ENCODE assay signal across 8 cellular contexts in genomic region chr4:3956165-3956867, GRCh38.
DNase-seq lines count a peak whose midpoint lies in the region; ATAC-seq and TF ChIP-seq lines count a peak whose summit lies in the region.
"Not testable (repeated sequence)": the region's sequence is repeated elsewhere in the genome, so short reads cannot be mapped to it uniquely, and the experiment has no call there.

No MANE protein-coding gene starts in this region.

- H3K27me3 ChIP-seq in A673 (replicated peaks; ENCODE audit: insufficient read depth, low read depth, low read length, poor library complexity); GM23338 (ENCODE audit: insufficient read depth); PC-9 (ENCODE audit: insufficient read depth, low read depth); iPS DF 6.9 (ENCODE audit: control insufficient read depth, insufficient read depth, low read length): not testable (repeated sequence)

- H3K4me2 ChIP-seq in GM23338 (peak overlapping the region; percentile 83), PC-9 (peak overlapping the region; percentile 36; the same call in 1 of the 2 replicates)

- POLR2A ChIA-PET in A673 (lab: Charles Lee; ENCODE audit: low non-redundant PET); PC-9 (lab: Charles Lee; ENCODE audit: unreplicated experiment): not testable (repeated sequence)

- not testable (repeated sequence) for H3K4me1 ChIP-seq in A673 (ENCODE audit: insufficient read depth, low read length, poor library complexity, severe bottlenecking); GM23338 (ENCODE audit: insufficient read depth); iPS DF 6.9 (ENCODE audit: control insufficient read depth, insufficient read depth, low read length)
- peaks cover 26% of the 10 kb centered on the region for H3K4me1 ChIP-seq in PC-9 (replicated peaks; ENCODE audit: insufficient read depth)

- no CpG with 5 or more reads among the region's 38 CpGs for WGBS in iPS DF 6.9 (ENCODE audit: insufficient coverage, insufficient read length)

- H3K4me3 Mint-ChIP-seq in GM23338, result peak overlapping the region; percentile 96
- peak overlapping the region; percentile 83 for H3K4me3 Mint-ChIP-seq in dendritic cell treated with granulocyte-macrophage colony-stimulating factor and Interleukin-4, amounts not matched to agents 40 ng/mL and 50 ng/mL, for 4 days
- H3K4me3 Mint-ChIP-seq in natural killer cell treated with Interleukin-12 subunit alpha and Interleukin-12 subunit beta and Interleukin-15 and Interleukin-18, amount 100 ng/mL, for 72 hours, result peak overlapping the region; percentile 89
- H3K4me3 Mint-ChIP-seq in stimulated activated memory B cell treated with anti-CD40 and anti-IgM and Interleukin-4, amounts not matched to agents 10 μg/mL and 1 μg/mL and 100 μg/mL, for 72 hours, result peak overlapping the region; percentile 87

- peak overlapping the region; percentile 87 for H3K27ac ChIP-seq in A673 (ENCODE audit: low read depth, low read length, poor library complexity, severe bottlenecking)
- H3K27ac ChIP-seq in GM23338 (ENCODE audit: low read depth); PC-9; iPS DF 6.9 (ENCODE audit: low read length): not testable (repeated sequence)

- H3K36me3 Mint-ChIP-seq in GM23338 (ENCODE audit: low read depth); dendritic cell treated with granulocyte-macrophage colony-stimulating factor and Interleukin-4, amounts not matched to agents 40 ng/mL and 50 ng/mL, for 4 days (ENCODE audit: low read depth); natural killer cell treated with Interleukin-12 subunit alpha and Interleukin-12 subunit beta and Interleukin-15 and Interleukin-18, amount 100 ng/mL, for 72 hours; stimulated activated memory B cell treated with anti-CD40 and anti-IgM and Interleukin-4, amounts not matched to agents 10 μg/mL and 1 μg/mL and 100 μg/mL, for 72 hours: not testable (repeated sequence)

- not testable (repeated sequence) for BruUV-seq in A673 (replicated peaks; lab: Mats Ljungman, UMichigan); PC-9 (replicated peaks; lab: Mats Ljungman, UMichigan)

- peak overlapping the region; percentile 62 for H3K4me3 ChIP-seq in A673 (ENCODE audit: low read depth, low read length, poor library complexity, severe bottlenecking)
- peak overlapping the region; percentile 54 for H3K4me3 ChIP-seq in GM23338
- not testable (repeated sequence) for H3K4me3 ChIP-seq in PC-9
- peak overlapping the region; percentile 35; the same call in 1 of the 2 replicates for H3K4me3 ChIP-seq in iPS DF 6.9 (ENCODE audit: low read length)

- CTCF ChIA-PET in A673 (lab: Charles Lee); PC-9 (lab: Charles Lee): not testable (repeated sequence)

- not testable (repeated sequence) for H3K79me2 ChIP-seq in GM23338 (replicated peaks; ENCODE audit: insufficient read depth); PC-9 (ENCODE audit: low read depth)

- not testable (repeated sequence) for DNase-seq in A673 (ENCODE audit: low spot score); GM23338 (ENCODE audit: low spot score); PC-9; iPS DF 6.9 (ENCODE audit: low read depth, low spot score); natural killer cell treated with Interleukin-12 subunit alpha and Interleukin-12 subunit beta and Interleukin-15 and Interleukin-18, amount 100 ng/mL, for 72 hours (ENCODE audit: low spot score)
- DNase-seq in activated gamma-delta T cell treated with anti-CD3 and anti-CD28 coated beads, Interleukin-2, amount 50 U/mL, for 16 hours (ENCODE audit: low read depth), result peak; percentile 12

- not testable (repeated sequence) for H4K20me1 ChIP-seq in GM23338 (replicated peaks; ENCODE audit: insufficient read depth); PC-9 (ENCODE audit: insufficient read depth)

- H3K9me3 Mint-ChIP-seq in GM23338; dendritic cell treated with granulocyte-macrophage colony-stimulating factor and Interleukin-4, amounts not matched to agents 40 ng/mL and 50 ng/mL, for 4 days; natural killer cell treated with Interleukin-12 subunit alpha and Interleukin-12 subunit beta and Interleukin-15 and Interleukin-18, amount 100 ng/mL, for 72 hours; stimulated activated memory B cell treated with anti-CD40 and anti-IgM and Interleukin-4, amounts not matched to agents 10 μg/mL and 1 μg/mL and 100 μg/mL, for 72 hours: not testable (repeated sequence)

- H3K9me2 ChIP-seq in GM23338 (ENCODE audit: insufficient read depth); PC-9 (ENCODE audit: insufficient read depth): not testable (repeated sequence)

- TF ChIP-seq CTCF in A673 (conservative IDR thresholded peaks at IDR 0.05; ENCODE audit: low read depth, low read length); GM23338 (conservative IDR thresholded peaks at IDR 0.05; ENCODE audit: low read depth in 2 of 2); PC-9 (conservative IDR thresholded peaks at IDR 0.05): not testable (repeated sequence)

- intact Hi-C loops in A673 (cut with micrococcal nuclease; ENCODE audit: unreplicated experiment), result not testable (repeated sequence)
- intact Hi-C loops in PC-9 (cut with micrococcal nuclease; ENCODE audit: unreplicated experiment), result loop anchor here (5.0 kb wide), 1 partner anchor 884 kb away; the partner anchor contains the start of genes HTT and HTT-AS
- intact Hi-C loops in dendritic cell treated with granulocyte-macrophage colony-stimulating factor and Interleukin-4, amounts not matched to agents 40 ng/mL and 50 ng/mL, for 4 days (cut with micrococcal nuclease), result loop anchor here (5.0 kb wide), 2 partner anchors 424 to 586 kb away; partner anchors contain the start of genes LRPAP1 and STX18

- peaks cover 19% of the 10 kb centered on the region for H3K4me1 Mint-ChIP-seq in GM23338
- H3K4me1 Mint-ChIP-seq in dendritic cell treated with granulocyte-macrophage colony-stimulating factor and Interleukin-4, amounts not matched to agents 40 ng/mL and 50 ng/mL, for 4 days (ENCODE audit: low read depth), result peaks cover 12% of the 10 kb centered on the region
- peaks cover 3 to 10% of the 10 kb centered on the region in 2 donors for H3K4me1 Mint-ChIP-seq in natural killer cell treated with Interleukin-12 subunit alpha and Interleukin-12 subunit beta and Interleukin-15 and Interleukin-18, amount 100 ng/mL, for 72 hours (ENCODE audit: low read depth in 2 of 2)
- peaks cover 15% of the 10 kb centered on the region for H3K4me1 Mint-ChIP-seq in stimulated activated memory B cell treated with anti-CD40 and anti-IgM and Interleukin-4, amounts not matched to agents 10 μg/mL and 1 μg/mL and 100 μg/mL, for 72 hours

- not testable (repeated sequence) for ATAC-seq in GM23338; natural killer cell treated with Interleukin-12 subunit alpha and Interleukin-12 subunit beta and Interleukin-15 and Interleukin-18, amount 100 ng/mL, for 72 hours; stimulated activated memory B cell treated with anti-CD40 and anti-IgM and Interleukin-4, amounts not matched to agents 10 μg/mL and 1 μg/mL and 100 μg/mL, for 72 hours

- not testable (repeated sequence) for H3K9me3 ChIP-seq in A673 (ENCODE audit: low read depth, low read length, poor library complexity, severe bottlenecking); PC-9 (ENCODE audit: insufficient read depth, low read depth); iPS DF 6.9 (ENCODE audit: control insufficient read depth, insufficient read depth, low read length)

- not testable (repeated sequence) for H3K27me3 Mint-ChIP-seq in GM23338 (ENCODE audit: insufficient read depth, low read depth, poor library complexity); natural killer cell treated with Interleukin-12 subunit alpha and Interleukin-12 subunit beta and Interleukin-15 and Interleukin-18, amount 100 ng/mL, for 72 hours; stimulated activated memory B cell treated with anti-CD40 and anti-IgM and Interleukin-4, amounts not matched to agents 10 μg/mL and 1 μg/mL and 100 μg/mL, for 72 hours
- H3K27me3 Mint-ChIP-seq in dendritic cell treated with granulocyte-macrophage colony-stimulating factor and Interleukin-4, amounts not matched to agents 40 ng/mL and 50 ng/mL, for 4 days, result peaks cover 31% of the 10 kb centered on the region

- not testable (repeated sequence) for H3K27ac Mint-ChIP-seq in GM23338
- H3K27ac Mint-ChIP-seq in dendritic cell treated with granulocyte-macrophage colony-stimulating factor and Interleukin-4, amounts not matched to agents 40 ng/mL and 50 ng/mL, for 4 days, result peak overlapping the region; percentile 93
- peak overlapping the region in 1 of 2 donors; percentile 53 for H3K27ac Mint-ChIP-seq in natural killer cell treated with Interleukin-12 subunit alpha and Interleukin-12 subunit beta and Interleukin-15 and Interleukin-18, amount 100 ng/mL, for 72 hours
- H3K27ac Mint-ChIP-seq in stimulated activated memory B cell treated with anti-CD40 and anti-IgM and Interleukin-4, amounts not matched to agents 10 μg/mL and 1 μg/mL and 100 μg/mL, for 72 hours, result peak overlapping the region; percentile 81

- not testable (repeated sequence) for H3K36me3 ChIP-seq in A673 (ENCODE audit: insufficient read depth, low read length, poor library complexity, severe bottlenecking); GM23338 (ENCODE audit: insufficient read depth); PC-9 (ENCODE audit: low read depth); iPS DF 6.9 (ENCODE audit: control insufficient read depth, insufficient read depth, low read length)

- H3F3A ChIP-seq in GM23338 (replicated peaks; ENCODE audit: low read depth), result not testable (repeated sequence)
- H3F3A ChIP-seq in PC-9 (ENCODE audit: insufficient read depth, low read depth), result peaks cover 11% of the 10 kb centered on the region; the same call in 1 of the 2 replicates

- H2AFZ ChIP-seq in GM23338, PC-9: not testable (repeated sequence)
